8 cellular contexts compared by ENCODE assay signal in the genomic region with DNA sequence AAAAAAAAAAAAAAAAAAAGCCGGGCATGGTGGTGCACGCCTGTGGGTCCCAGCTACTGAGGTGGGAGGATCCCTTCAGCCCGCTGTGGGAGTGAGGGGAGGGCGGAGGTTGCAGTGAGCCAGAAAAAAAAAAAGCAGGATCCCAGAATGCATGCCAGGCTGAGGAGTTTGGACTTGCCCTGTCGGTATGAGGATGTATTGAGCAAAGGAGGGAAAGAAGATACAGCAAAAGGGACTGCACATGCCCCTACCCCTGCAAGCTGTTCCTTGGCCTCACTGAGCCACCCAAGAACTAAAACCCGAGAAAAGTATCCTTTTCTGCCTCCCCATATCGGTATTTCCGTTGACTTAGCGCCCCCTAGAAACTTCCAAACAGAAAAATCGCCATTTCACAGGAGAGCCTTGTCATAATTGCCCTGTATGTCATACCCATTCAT. TPM values are rescaled to one million over a fixed set of nuclear protein-coding genes. Genes with fewer than 3 reads are reported as not detected.
DNase-seq lines count a peak whose midpoint lies in the region; ATAC-seq, FAIRE-seq and TF ChIP-seq lines count a peak whose summit lies in the region.

No MANE protein-coding gene starts in this region.

- H3K36me3 ChIP-seq in H7 (replicated peaks; ENCODE audit: control insufficient read depth, insufficient read depth, low read length) (peaks cover 7% of the 10 kb centered on the region), iPS-20b (ENCODE audit: insufficient read depth, low read depth, low read length) (peaks cover 17% of the 10 kb centered on the region)

- H3K27ac ChIP-seq in C4-2B, result no peak overlapping the region
- H3K27ac ChIP-seq in iPS-20b (ENCODE audit: low read length), result no peak overlapping the region

- H3K9ac ChIP-seq in iPS-20b (ENCODE audit: low read depth, low read length), result peak overlapping the region; percentile 52; the same call in 1 of the 2 replicates

- H3K4me1 ChIP-seq in iPS-20b (ENCODE audit: insufficient read depth, low read length), result 0 out of 2 replicates have a peak, but pooled peaks cover 3% of the 10 kb centered on the region

- H3K4me3 ChIP-seq in H7 (ENCODE audit: insufficient read depth, low read depth, low read length), result no peak overlapping the region
- H3K4me3 ChIP-seq in iPS-20b (ENCODE audit: low read length), result peak overlapping the region; percentile 34

- no peaks in the 10 kb centered on the region for H3K27me3 ChIP-seq in H7 (ENCODE audit: control insufficient read depth, insufficient read depth, low read length)
- H3K27me3 ChIP-seq in iPS-20b (ENCODE audit: insufficient read depth, low read length), result no peaks in the 10 kb centered on the region

- H3K9me3 ChIP-seq in iPS-20b (ENCODE audit: insufficient read depth, low read depth, low read length), result no peaks in the 10 kb centered on the region

- ATAC-seq in GM18868 (IDR thresholded peaks at IDR 0.05; ENCODE audit: unreplicated experiment) (no peak), GM21367 (IDR thresholded peaks at IDR 0.05; ENCODE audit: unreplicated experiment) (no peak)

- peak; percentile 37 for TF ChIP-seq CTCF in C4-2B (conservative IDR thresholded peaks at IDR 0.05)

- peak; percentile 49 for DNase-seq in H7
- no peak for DNase-seq in iPS-NIHi11 (ENCODE audit: low spot score)
- no peak for DNase-seq in C1 segment of cervical spinal cord (lab: John Stamatoyannopoulos, UW)

- FAIRE-seq in TTC549 (lab: Jason Lieb, UNC), result peak; percentile 78

RNA-seq across cellular contexts. Expression of gene GPATCH4, which starts 1.3 kb away (rescaled TPM):
- 40.6 and 45.0 TPM in 2 replicates for total RNA-seq in H7 (2014; rRNA removed; shearing (Covaris generic))

RNA-seq across cellular contexts. Expression of gene NAXE, which starts 11.0 kb away (rescaled TPM):
- total RNA-seq in H7 (2014; rRNA removed; shearing (Covaris generic)), result 133 and 151 TPM in 2 replicates

RNA-seq across cellular contexts. Expression of gene HAPLN2, which starts 16.6 kb away (rescaled TPM):
- total RNA-seq in H7 (2014; rRNA removed; shearing (Covaris generic)), result 0.73 and 1.3 TPM in 2 replicates

RNA-seq across cellular contexts. Expression of gene TTC24, which starts 23.1 kb away (rescaled TPM):
- total RNA-seq in H7 (2014; rRNA removed; shearing (Covaris generic)), result 0.52 TPM in 1 of 2 replicates, not detected in the other

RNA-seq across cellular contexts. Expression of gene IQGAP3, which starts 30.2 kb away (rescaled TPM):
- total RNA-seq in H7 (2014; rRNA removed; shearing (Covaris generic)), result 35.6 and 36.8 TPM in 2 replicates
